ENCODE assay signal across 28 cellular contexts in genomic region chr4:88015659-88016295, GRCh38. TPM values are rescaled to one million over a fixed set of nuclear protein-coding genes. Genes with fewer than 3 reads are reported as not detected.
A peak's percentile ranks its signal among the peaks of the same experiment; 100 is the strongest.
DNase-seq lines count a peak whose midpoint lies in the region; ATAC-seq and TF ChIP-seq lines count a peak whose summit lies in the region.
"Had no signal": no experiment of that assay in that cellular context is flagged by ENCODE, and none has a peak within 500 bp of the region (broad histone marks: within the 10 kb centered on the region; RNA-seq: fewer than 3 reads in every experiment).

No MANE protein-coding gene starts in this region.

- H2AK9ac ChIP-seq in IMR-90 (replicated peaks; ENCODE audit: low read depth, low read length, poor library complexity) = no peak overlapping the region

- H3K27me3 ChIP-seq in IMR-90 (ENCODE audit: control insufficient read depth, insufficient read depth, low read length) = no peaks in the 10 kb centered on the region
- H3K27me3 ChIP-seq in esophagus muscularis mucosa = no peaks in the 10 kb centered on the region
- H3K27me3 ChIP-seq in uterus = no peaks in the 10 kb centered on the region
- no peaks in the 10 kb centered on the region for H3K27me3 ChIP-seq in foreskin keratinocyte
- H3K27me3 ChIP-seq: neutrophil, spleen, upper lobe of left lung had no signal

- TF ChIP-seq CTCF in IMR-90 (conservative IDR thresholded peaks at IDR 0.05; ENCODE audit: low read depth, low read length) (no peak), esophagus muscularis mucosa (IDR thresholded peaks at IDR 0.05) (no peak), osteocyte (IDR thresholded peaks at IDR 0.05) (no peak), uterus (IDR thresholded peaks at IDR 0.05) (no peak), foreskin keratinocyte (conservative IDR thresholded peaks at IDR 0.05) (no peak)

- no peak overlapping the region for H4K5ac ChIP-seq in IMR-90 (ENCODE audit: low read depth, low read length)

- peaks cover 58% of the 10 kb centered on the region for H3K4me1 Mint-ChIP-seq in osteocyte (ENCODE audit: unreplicated experiment)

- peaks cover 18% of the 10 kb centered on the region for H3K4me1 ChIP-seq in IMR-90 (ENCODE audit: control insufficient read depth, insufficient read depth, low read length)
- H3K4me1 ChIP-seq in esophagus muscularis mucosa = peaks cover 48 to 100% (median 95%) of the 10 kb centered on the region in 4 donors
- peaks cover 5 to 40% of the 10 kb centered on the region in 2 donors for H3K4me1 ChIP-seq in uterus
- H3K4me1 ChIP-seq in foreskin keratinocyte = peaks cover 20% of the 10 kb centered on the region

- TF ChIP-seq EP300 in esophagus muscularis mucosa (IDR thresholded peaks at IDR 0.05) = no peak

- H3K79me1 ChIP-seq in IMR-90 (ENCODE audit: low read depth in 1 of 2, low read length in 2 of 2) = peaks cover 43 to 71% of the 10 kb centered on the region in 2 experiments

- peak overlapping the region; percentile 77 for H3K27ac Mint-ChIP-seq in osteocyte (ENCODE audit: unreplicated experiment)
- H3K27ac Mint-ChIP-seq: activated CD4-positive, alpha-beta T cell treated with anti-CD3 and anti-CD28 coated beads, Interleukin-2, amount 10 ng/mL, durations not matched to agents 24 days and 14 days; CD4-positive, CD25-positive, alpha-beta regulatory T cell; memory B cell had no signal

- no peaks in the 10 kb centered on the region for H3K9me3 Mint-ChIP-seq in osteocyte (ENCODE audit: unreplicated experiment)
- H3K9me3 Mint-ChIP-seq: activated CD4-positive, alpha-beta T cell treated with anti-CD3 and anti-CD28 coated beads, Interleukin-2, amount 10 ng/mL, durations not matched to agents 24 days and 14 days; activated T-cell treated with anti-CD3 and anti-CD28 coated beads, Interleukin-2, amount 50 U/mL, for 4 hours; brain; memory B cell had no signal

- no peak for DNase-seq in IMR-90
- DNase-seq in esophagus muscularis mucosa (ENCODE audit: extremely low spot score) = no peak
- no peak for DNase-seq in osteocyte (ENCODE audit: extremely low spot score, unreplicated experiment)
- DNase-seq in uterus = no peak
- DNase-seq in NCI-H187 (lab: John Stamatoyannopoulos, UW) = no peak
- DNase-seq in foreskin keratinocyte = no peak
- DNase-seq: activated CD4-positive, alpha-beta T cell treated with anti-CD3 and anti-CD28 coated beads, Interleukin-2, amount 10 ng/mL, durations not matched to agents 24 days and 14 days; activated naive CD4-positive, alpha-beta T cell; activated T-cell treated with anti-CD3 and anti-CD28 coated beads, Interleukin-2, amount 50 U/mL, for 4 hours; CD4-positive, CD25-positive, alpha-beta regulatory T cell; foreskin fibroblast; Kasumi-1; left colon; NCI-H1436 treated with DMSO at 0.1 percent for 48 hours; NCI-H510A treated with DMSO at 0.1 percent for 48 hours; PC-9; SHP77 treated with DMSO at 0.1 percent for 48 hours; spleen; T1000; upper lobe of left lung; WERI-Rb-1 had no signal

- H3K4me3 Mint-ChIP-seq in osteocyte (ENCODE audit: unreplicated experiment) = no peak overlapping the region
- H3K4me3 Mint-ChIP-seq: activated CD4-positive, alpha-beta T cell treated with anti-CD3 and anti-CD28 coated beads, Interleukin-2, amount 10 ng/mL, durations not matched to agents 24 days and 14 days; activated T-cell treated with anti-CD3 and anti-CD28 coated beads, Interleukin-2, amount 50 U/mL, for 4 hours; brain; CD4-positive, CD25-positive, alpha-beta regulatory T cell; memory B cell had no signal

- no peaks in the 10 kb centered on the region for H3K9me3 ChIP-seq in IMR-90 (ENCODE audit: control insufficient read depth, insufficient read depth, low read length)
- no peaks in the 10 kb centered on the region for H3K9me3 ChIP-seq in esophagus muscularis mucosa
- no peaks in the 10 kb centered on the region for H3K9me3 ChIP-seq in uterus
- H3K9me3 ChIP-seq: neutrophil, spleen, upper lobe of left lung had no signal

- CTCF ChIA-PET in IMR-90 (lab: Yijun Ruan, JAX) = no interaction called here

- no peak overlapping the region for H3K56ac ChIP-seq in IMR-90 (ENCODE audit: extremely low read depth, insufficient read depth, low read length)

- H2BK15ac ChIP-seq in IMR-90 (ENCODE audit: low read depth, low read length) = peak overlapping the region; percentile 44; the same call in 1 of the 3 replicates

- H2BK20ac ChIP-seq in IMR-90 (ENCODE audit: low read depth, low read length) = no peak overlapping the region; the same call in 1 of the 2 replicates

- WGBS in IMR-90 (ENCODE audit: extremely low coverage in 2 of 2, insufficient read length in 1 of 2), 2 experiments = 93% methylated on average over 3 of the region's 10 CpGs; no CpG with 5 or more reads in 1 of the 2 experiments
- 67% methylated on average over 10 of the region's 10 CpGs for WGBS in esophagus muscularis mucosa

- H4K91ac ChIP-seq in IMR-90 (ENCODE audit: insufficient read depth, low read depth, low read length) = no peak overlapping the region; the same call in 1 of the 2 replicates

- peak overlapping the region; percentile 30; the same call in 1 of the 2 replicates for H3K18ac ChIP-seq in IMR-90 (ENCODE audit: low read depth, low read length)

- no peak overlapping the region for H4K8ac ChIP-seq in IMR-90 (ENCODE audit: low read depth in 2 of 2, low read length in 2 of 2)

- H2AK5ac ChIP-seq in IMR-90 (ENCODE audit: low read depth, low read length) = no peak overlapping the region

- TF ChIP-seq POLR2A in IMR-90 (IDR thresholded peaks at IDR 0.05; ENCODE audit: low read depth, low read length) (no peak), esophagus muscularis mucosa (IDR thresholded peaks at IDR 0.05; ENCODE audit: low read depth) (no peak), uterus (IDR thresholded peaks at IDR 0.05) (no peak)

- H3K4me2 ChIP-seq in IMR-90 (ENCODE audit: low read depth, low read length) = no peak overlapping the region
- H3K4me2 ChIP-seq: PC-9 had no signal

- in situ Hi-C loops in IMR-90 (cut with MboI; ENCODE audit: low sequenced_read_pairs) = no loop called here

- H2BK120ac ChIP-seq in IMR-90 (ENCODE audit: low read depth, low read length) = peak overlapping the region; percentile 26; the same call in 1 of the 2 replicates

- intact Hi-C loops in IMR-90 (cut with micrococcal nuclease) = no loop called here
- intact Hi-C loops in esophagus muscularis mucosa (cut with DNase I) = loop anchor here (10.0 kb wide), 1 partner anchor 481 kb away; no protein-coding TSS in a partner anchor
- intact Hi-C loops in uterus (cut with DNase I; ENCODE audit: low total_unique reads) = no loop called here

- POLR2A ChIA-PET in IMR-90 (lab: Charles Lee; ENCODE audit: unreplicated experiment) = no interaction called here

- H3K9me1 ChIP-seq in IMR-90 (ENCODE audit: insufficient read depth, low read length) = peaks cover 26% of the 10 kb centered on the region

- 0 out of 2 replicates have a peak overlapping the region, but pooled peaks have one; percentile 19 for H3K14ac ChIP-seq in IMR-90 (replicated peaks; ENCODE audit: low read depth, low read length)

- H2AFZ ChIP-seq in IMR-90 (replicated peaks; ENCODE audit: low read length, poor library complexity) = no peak overlapping the region
- H2AFZ ChIP-seq: PC-9 had no signal

- peak overlapping the region; percentile 38 for H3K4ac ChIP-seq in IMR-90 (ENCODE audit: low read depth, low read length)

- H3K9ac ChIP-seq in IMR-90 (ENCODE audit: low read depth, low read length) = no peak overlapping the region

- H3K36me3 ChIP-seq in IMR-90 (ENCODE audit: control insufficient read depth, insufficient read depth, low read length) = peaks cover 3% of the 10 kb centered on the region
- H3K36me3 ChIP-seq in esophagus muscularis mucosa = peaks cover 0 to 8% (median 2%) of the 10 kb centered on the region in 4 donors
- H3K36me3 ChIP-seq in uterus = no peaks in the 10 kb centered on the region
- H3K36me3 ChIP-seq: neutrophil had no signal

- H2BK5ac ChIP-seq in IMR-90 (ENCODE audit: low read depth, low read length, poor library complexity, severe bottlenecking) = peak overlapping the region; percentile 35

- H3K4me3 ChIP-seq in IMR-90 (ENCODE audit: insufficient read depth, low read depth, low read length) (no peak overlapping the region), esophagus muscularis mucosa (no peak overlapping the region), uterus (no peak overlapping the region)
- H3K4me3 ChIP-seq: PC-9, spleen, upper lobe of left lung had no signal

- dilution Hi-C loops in IMR-90 (cut with HindIII; ENCODE audit: low sequenced_read_pairs, unreplicated experiment) = no loop called here

- peak overlapping the region; percentile 38; the same call in 1 of the 2 replicates for H3K23ac ChIP-seq in IMR-90 (ENCODE audit: low read depth, low read length)

- H3K36me3 Mint-ChIP-seq in osteocyte (ENCODE audit: unreplicated experiment) = peaks cover 4% of the 10 kb centered on the region

- BruUV-seq in IMR-90 (replicated peaks; lab: Mats Ljungman, UMichigan) = no TSS peak

- ATAC-seq in IMR-90 (ENCODE audit: low read depth) = no peak
- no peak for ATAC-seq in foreskin keratinocyte
- no peak for ATAC-seq in HG03039 (IDR thresholded peaks at IDR 0.05; ENCODE audit: unreplicated experiment)
- ATAC-seq: activated T-cell treated with anti-CD3 and anti-CD28 coated beads, Interleukin-2, amount 50 U/mL, for 4 hours; HepG2; left colon had no signal

- no peaks in the 10 kb centered on the region for H3K27me3 Mint-ChIP-seq in osteocyte (ENCODE audit: unreplicated experiment)
- H3K27me3 Mint-ChIP-seq: activated CD4-positive, alpha-beta T cell treated with anti-CD3 and anti-CD28 coated beads, Interleukin-2, amount 10 ng/mL, durations not matched to agents 24 days and 14 days; brain; CD4-positive, CD25-positive, alpha-beta regulatory T cell had no signal

- H4K20me1 ChIP-seq in IMR-90 (ENCODE audit: insufficient read depth, low read length) = peaks cover 30% of the 10 kb centered on the region; the same call in 1 of the 2 replicates

- H3K27ac ChIP-seq in IMR-90 (ENCODE audit: insufficient read depth, low read length) = no peak overlapping the region
- H3K27ac ChIP-seq in esophagus muscularis mucosa (replicated peaks in 1 of 4) = peak overlapping the region; percentile 90 to 93 (median 92)
- peak overlapping the region; percentile 97 to 99 for H3K27ac ChIP-seq in uterus
- no peak overlapping the region for H3K27ac ChIP-seq in foreskin keratinocyte
- H3K27ac ChIP-seq: epithelial cell of prostate, neutrophil, PC-9, spleen, WERI-Rb-1 had no signal

- TF ChIP-seq RAD21 in IMR-90 (IDR thresholded peaks at IDR 0.05; ENCODE audit: low read length) = no peak

RNA-seq across cellular contexts. Expression of gene PKD2, which starts 8.3 kb away (rescaled TPM):
- 51.3 and 96.7 TPM in 2 replicates for total RNA-seq in IMR-90 (2012; rRNA removed)
- 37.3 and 43.8 TPM in 2 replicates for polyA plus RNA-seq in IMR-90 (2012; rRNA removed)
- 6.0 and 7.7 TPM in 2 replicates for polyA plus RNA-seq in IMR-90 (2012; cell fraction: cytosol; rRNA removed)
- 11.8 and 68.7 TPM in 2 replicates for polyA plus RNA-seq in IMR-90 (2012; cell fraction: nucleus; rRNA removed; ENCODE audit: low replicate concordance)
- 100 to 1,000 TPM in 2 of 4 donors, 10 to 100 TPM in 2; 79.1 to 128 (median 92.5) TPM for total RNA-seq in esophagus muscularis mucosa
- 54.2 and 54.7 TPM in 2 replicates for total RNA-seq in osteocyte
- total RNA-seq in uterus = 100 to 1,000 TPM; 129 to 190 (median 134) TPM
- total RNA-seq in foreskin keratinocyte = 22.9 and 26.5 TPM in 2 replicates
- polyA plus RNA-seq in foreskin keratinocyte = 4.8 and 5.9 TPM in 2 replicates

RNA-seq across cellular contexts. Expression of gene SPP1, which starts 40.3 kb away (rescaled TPM):
- 0.18 and 0.28 TPM in 2 replicates for total RNA-seq in IMR-90 (2012; rRNA removed)
- polyA plus RNA-seq in IMR-90 (2012; rRNA removed) = 0.50 and 0.62 TPM in 2 replicates
- 0.26 and 0.44 TPM in 2 replicates for polyA plus RNA-seq in IMR-90 (2012; cell fraction: cytosol; rRNA removed)
- 0.36 and 0.79 TPM in 2 replicates for polyA plus RNA-seq in IMR-90 (2012; cell fraction: nucleus; rRNA removed; ENCODE audit: low replicate concordance)
- total RNA-seq in esophagus muscularis mucosa = 10 to 100 TPM in 3 of 4 donors, 1 to 10 TPM in 1; 2.5 to 45.4 (median 15.0) TPM
- 5.6 and 6.5 TPM in 2 replicates for total RNA-seq in osteocyte
- total RNA-seq in uterus = 10 to 100 TPM in 2 of 4 donors, not detected in 2; 10.1 to 98.6 TPM
- 0.17 and 0.18 TPM in 2 replicates for total RNA-seq in foreskin keratinocyte
- polyA plus RNA-seq in foreskin keratinocyte = 0.21 and 0.24 TPM in 2 replicates
- total RNA-seq: CD4-positive, CD25-positive, alpha-beta regulatory T cell; myocyte had no signal

Comparison
In these comparisons a context has a peak if more than half of its experiments do, and no peak if none do; other contexts are left out.
1. H3K27ac ChIP-seq: peak in esophagus muscularis mucosa (4 of 4) and uterus (2 of 2); none in IMR-90 (single experiment) and foreskin keratinocyte (single experiment).